ENCODE assay signal across 11 cellular contexts in the genomic region with DNA sequence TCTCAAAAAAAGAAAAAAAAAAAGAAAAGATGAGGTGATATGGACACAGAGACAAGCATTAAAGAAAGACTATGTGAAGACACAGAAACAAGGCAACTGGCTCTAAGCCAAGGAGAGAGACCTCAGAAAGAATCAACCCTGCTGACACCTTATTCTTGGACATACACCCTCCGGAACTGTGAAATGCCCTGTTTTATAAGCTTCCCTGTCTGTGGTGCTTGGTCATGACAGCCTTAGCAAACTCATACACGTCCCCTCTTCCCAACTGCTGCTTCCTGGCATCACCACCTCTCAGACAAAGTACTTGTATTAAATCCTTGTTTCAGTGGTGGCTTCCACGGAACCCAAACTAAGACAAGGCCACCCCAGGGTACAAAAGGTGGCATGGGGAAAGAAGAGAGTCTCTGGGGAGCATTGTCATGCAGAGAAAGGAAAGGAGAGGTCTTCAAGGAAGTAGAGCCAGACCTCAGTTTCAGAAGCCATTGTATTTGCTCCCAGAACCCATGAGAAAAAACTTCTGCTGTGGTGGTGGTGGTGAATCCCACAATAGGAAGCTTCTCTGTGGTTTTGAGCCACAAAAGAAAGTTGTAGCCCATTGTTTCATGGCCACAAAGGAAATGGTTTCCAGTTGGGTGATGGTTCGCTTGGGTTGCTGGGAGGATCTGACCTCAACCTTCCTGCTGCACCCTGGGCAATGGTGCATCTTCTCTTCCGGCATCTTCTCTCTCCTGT. TPM values are rescaled to one million over a fixed set of nuclear protein-coding genes. Genes with fewer than 3 reads are reported as not detected.
DNase-seq lines count a peak whose midpoint lies in the region; ATAC-seq, FAIRE-seq and TF ChIP-seq lines count a peak whose summit lies in the region.
"Had no signal": no experiment of that assay in that cellular context is flagged by ENCODE, and none has a peak within 500 bp of the region (broad histone marks: within the 10 kb centered on the region; RNA-seq: fewer than 3 reads in every experiment).

No MANE protein-coding gene starts in this region.

- H4K20me1 ChIP-seq in GM23338 (replicated peaks; ENCODE audit: insufficient read depth) (no peaks in the 10 kb centered on the region), HepG2 (ENCODE audit: insufficient read depth, low read length) (no peaks in the 10 kb centered on the region)

- H3K9ac ChIP-seq in HepG2 (ENCODE audit: insufficient read depth, low read depth, low read length) (no peak overlapping the region), mesendoderm (ENCODE audit: low read length) (no peak overlapping the region)

- no peak overlapping the region for H3K27ac Mint-ChIP-seq in CD4-positive, CD25-positive, alpha-beta regulatory T cell
- no peak overlapping the region for H3K27ac Mint-ChIP-seq in GM23338
- peak overlapping the region in 1 of 2 donors; percentile 65 for H3K27ac Mint-ChIP-seq in effector memory CD8-positive, alpha-beta T cell

- peak overlapping the region; percentile 56; the same call in 1 of the 2 replicates for H2AFZ ChIP-seq in GM23338
- no peak overlapping the region for H2AFZ ChIP-seq in HepG2 (ENCODE audit: low read length)

- no peak overlapping the region for H2BK5ac ChIP-seq in mesendoderm (ENCODE audit: low read length)

- H2BK15ac ChIP-seq in mesendoderm (replicated peaks; ENCODE audit: low read depth) = no peak overlapping the region

- CTCF ChIA-PET in HepG2 (lab: Yijun Ruan, JAX; ENCODE audit: low intra/inter-chr PET ratio, low total read pairs) = no interaction called here

- no TSS peak for BruUV-seq in HepG2 (replicated peaks; lab: Mats Ljungman, UMichigan)

- H3K4me2 ChIP-seq in GM23338 (no peak overlapping the region), HepG2 (ENCODE audit: low read depth, low read length) (no peak overlapping the region), mesendoderm (ENCODE audit: low read length) (no peak overlapping the region)

- H2AK5ac ChIP-seq in mesendoderm (ENCODE audit: low read length) = no peak overlapping the region

- no peak overlapping the region for H3K27ac ChIP-seq in CD4-positive, CD25-positive, alpha-beta regulatory T cell (ENCODE audit: insufficient read depth, low read length, poor library complexity, severe bottlenecking)
- H3K27ac ChIP-seq in GM23338 (ENCODE audit: low read depth) (no peak overlapping the region), HepG2 (ENCODE audit: extremely low read length, insufficient read depth, low read length) (no peak overlapping the region), mesendoderm (ENCODE audit: low read depth, low read length) (no peak overlapping the region)
- H3K27ac ChIP-seq: esophagus muscularis mucosa had no signal

- H3K79me1 ChIP-seq in mesendoderm (ENCODE audit: low read length) = no peaks in the 10 kb centered on the region

- H3K36me3 Mint-ChIP-seq in CD4-positive, CD25-positive, alpha-beta regulatory T cell = no peaks in the 10 kb centered on the region
- H3K36me3 Mint-ChIP-seq in GM23338 (ENCODE audit: low read depth) = peaks cover 4% of the 10 kb centered on the region; the same call in 1 of the 3 replicates
- H3K36me3 Mint-ChIP-seq in effector memory CD8-positive, alpha-beta T cell (ENCODE audit: insufficient read depth) = peaks cover 13% of the 10 kb centered on the region

- H3K9me3 ChIP-seq in CD4-positive, CD25-positive, alpha-beta regulatory T cell (ENCODE audit: control insufficient read depth in 2 of 2, low read length in 2 of 2) = no peaks in the 10 kb centered on the region
- H3K9me3 ChIP-seq in HepG2 (ENCODE audit: low read length) = no peaks in the 10 kb centered on the region
- H3K9me3 ChIP-seq: esophagus muscularis mucosa had no signal

- peaks cover 5% of the 10 kb centered on the region for H3K4me1 ChIP-seq in CD4-positive, CD25-positive, alpha-beta regulatory T cell (ENCODE audit: control insufficient read depth, insufficient read depth, low read length, poor library complexity, severe bottlenecking)
- H3K4me1 ChIP-seq in GM23338 (ENCODE audit: insufficient read depth) = peaks cover 10% of the 10 kb centered on the region; the same call in 1 of the 2 replicates
- H3K4me1 ChIP-seq in HepG2 (ENCODE audit: insufficient read depth, low read length) = peaks cover 12% of the 10 kb centered on the region
- H3K4me1 ChIP-seq in mesendoderm (ENCODE audit: control insufficient read depth, low read depth, low read length) = no peaks in the 10 kb centered on the region

- POLR2A ChIA-PET in HepG2 (lab: Yijun Ruan, JAX) = no interaction called here

- TF ChIP-seq CTCF in GM23338 (conservative IDR thresholded peaks at IDR 0.05; ENCODE audit: low read depth in 2 of 2) (no peak), HepG2 (CRISPR knock-in tag; IDR thresholded peaks at IDR 0.05) (no peak)

- H3K4me3 Mint-ChIP-seq in CD4-positive, CD25-positive, alpha-beta regulatory T cell = peak overlapping the region; percentile 8 to 77 (median 44)
- no peak overlapping the region for H3K4me3 Mint-ChIP-seq in GM23338
- H3K4me3 Mint-ChIP-seq in effector memory CD8-positive, alpha-beta T cell = peak overlapping the region; percentile 47 to 65

- H3K36me3 ChIP-seq in CD4-positive, CD25-positive, alpha-beta regulatory T cell (ENCODE audit: control insufficient read depth, insufficient read depth, low read length) = no peaks in the 10 kb centered on the region
- H3K36me3 ChIP-seq in GM23338 (ENCODE audit: insufficient read depth) = no peaks in the 10 kb centered on the region
- no peaks in the 10 kb centered on the region for H3K36me3 ChIP-seq in HepG2 (replicated peaks in 1 of 2; ENCODE audit: control insufficient read depth in 1 of 2, insufficient read depth in 2 of 2, low read length in 2 of 2)
- no peaks in the 10 kb centered on the region for H3K36me3 ChIP-seq in mesendoderm (ENCODE audit: control insufficient read depth, insufficient read depth, low read length)
- H3K36me3 ChIP-seq: esophagus muscularis mucosa had no signal

- TF ChIP-seq POLR2A in HepG2 (IDR thresholded peaks at IDR 0.05; ENCODE audit: insufficient read depth in 1 of 2, low read depth in 2 of 2, low read length in 2 of 2) = no peak

- H3K9me3 Mint-ChIP-seq in CD4-positive, CD25-positive, alpha-beta regulatory T cell = peaks cover 0 to 3% (median 2%) of the 10 kb centered on the region in 7 donors
- H3K9me3 Mint-ChIP-seq in GM23338 = peaks cover 26% of the 10 kb centered on the region
- H3K9me3 Mint-ChIP-seq in effector memory CD8-positive, alpha-beta T cell = peaks cover 2 to 5% of the 10 kb centered on the region in 2 donors

- DNase-seq in CD4-positive, CD25-positive, alpha-beta regulatory T cell = peak in 2 of 3 donors; percentile 31 to 73
- DNase-seq in GM23338 (ENCODE audit: low spot score) (no peak), T-helper 2 cell (peak in 3 of 5 experiments; percentile 31 to 88 (median 63)), HepG2 (ENCODE audit: low spot score) (no peak), mesendoderm (no peak)
- peak; percentile 25 to 40 (median 39) for DNase-seq in effector memory CD8-positive, alpha-beta T cell
- DNase-seq: NCI-H82; stimulated activated CD4-positive, alpha-beta T cell treated with anti-CD3 and anti-CD28 coated beads, Interleukin-4, amount 100 ng/mL, for 4 hours had no signal

- no peak overlapping the region for H3K23ac ChIP-seq in mesendoderm (ENCODE audit: low read length)

- peaks cover 31% of the 10 kb centered on the region for H3K27me3 Mint-ChIP-seq in CD4-positive, CD25-positive, alpha-beta regulatory T cell
- H3K27me3 Mint-ChIP-seq in GM23338 (ENCODE audit: insufficient read depth, low read depth, poor library complexity) = no peaks in the 10 kb centered on the region
- H3K27me3 Mint-ChIP-seq in effector memory CD8-positive, alpha-beta T cell = peaks cover 26 to 44% of the 10 kb centered on the region in 2 donors

- H3K4ac ChIP-seq in mesendoderm (ENCODE audit: low read depth, low read length) = no peak overlapping the region

- TF ChIP-seq EP300 in HepG2 (IDR thresholded peaks at IDR 0.05; ENCODE audit: low read depth in 2 of 2, low read length in 2 of 2) (no peak), HepG2 (CRISPR knock-in tag; IDR thresholded peaks at IDR 0.05; ENCODE audit: borderline replicate concordance) (no peak)

- H3K18ac ChIP-seq in mesendoderm (ENCODE audit: low read length) = no peak overlapping the region

- no peaks in the 10 kb centered on the region for H3F3A ChIP-seq in GM23338 (replicated peaks; ENCODE audit: low read depth)

- H4K8ac ChIP-seq in mesendoderm (ENCODE audit: low read depth, low read length) = no peak overlapping the region

- ATAC-seq in CD4-positive, CD25-positive, alpha-beta regulatory T cell (ENCODE audit: low read depth in 2 of 2) = peak; percentile 24 to 70
- no peak for ATAC-seq in GM23338
- ATAC-seq in effector memory CD8-positive, alpha-beta T cell (replicated peaks) = peak; percentile 96
- no peak for ATAC-seq in GM21381 (IDR thresholded peaks at IDR 0.05; ENCODE audit: unreplicated experiment)
- ATAC-seq in HG03139 (IDR thresholded peaks at IDR 0.05; ENCODE audit: unreplicated experiment) = no peak
- no peak for ATAC-seq in HepG2

- H3K56ac ChIP-seq in mesendoderm (ENCODE audit: low read length) = no peak overlapping the region

- no peaks in the 10 kb centered on the region for H3K9me2 ChIP-seq in GM23338 (ENCODE audit: insufficient read depth)

- intact Hi-C loops in HepG2 (cut with micrococcal nuclease; ENCODE audit: unreplicated experiment) = no loop called here

- whole genome bisulfite sequencing in HepG2 (ENCODE audit: low lambda C conversion rate) = 40% methylated on average over 5 of the region's 5 CpGs
- WGBS in mesendoderm (ENCODE audit: extremely low coverage, insufficient coverage, low lambda C conversion rate) = no CpG with 5 or more reads among the region's 5 CpGs

- no peak for TF ChIP-seq RAD21 in HepG2 (CRISPR knock-in tag; IDR thresholded peaks at IDR 0.05)

- H3K4me1 Mint-ChIP-seq in CD4-positive, CD25-positive, alpha-beta regulatory T cell = peaks cover 0 to 20% (median 6%) of the 10 kb centered on the region in 4 donors
- H3K4me1 Mint-ChIP-seq in GM23338 = peaks cover 7% of the 10 kb centered on the region; the same call in 2 of the 3 replicates
- H3K4me1 Mint-ChIP-seq in effector memory CD8-positive, alpha-beta T cell (ENCODE audit: low read depth in 2 of 2) = peaks cover 7 to 11% of the 10 kb centered on the region in 2 donors

- no peak overlapping the region for H2BK120ac ChIP-seq in mesendoderm (ENCODE audit: low read depth, low read length)

- peak overlapping the region; percentile 47 for H3K4me3 ChIP-seq in CD4-positive, CD25-positive, alpha-beta regulatory T cell (ENCODE audit: low read depth, low read length)
- no peak overlapping the region for H3K4me3 ChIP-seq in GM23338
- H3K4me3 ChIP-seq in HepG2 (replicated peaks in 1 of 3; ENCODE audit: insufficient read depth in 1 of 3, low read depth in 2 of 3, low read length in 3 of 3) = no peak overlapping the region
- H3K4me3 ChIP-seq in mesendoderm (ENCODE audit: low read length) = no peak overlapping the region
- H3K4me3 ChIP-seq: esophagus muscularis mucosa had no signal

- H3K79me2 ChIP-seq in GM23338 (replicated peaks; ENCODE audit: insufficient read depth) (no peaks in the 10 kb centered on the region), HepG2 (ENCODE audit: insufficient read depth, low read length) (no peaks in the 10 kb centered on the region), mesendoderm (ENCODE audit: control insufficient read depth, insufficient read depth, low read length) (no peaks in the 10 kb centered on the region)

- FAIRE-seq in HepG2 (lab: Jason Lieb, UNC) = no peak

- no peak overlapping the region for H4K5ac ChIP-seq in mesendoderm (ENCODE audit: low read length)

- H3K27me3 ChIP-seq in CD4-positive, CD25-positive, alpha-beta regulatory T cell (ENCODE audit: control insufficient read depth, insufficient read depth, low read length) = peaks cover 1% of the 10 kb centered on the region
- H3K27me3 ChIP-seq in GM23338 (ENCODE audit: insufficient read depth) (no peaks in the 10 kb centered on the region), HepG2 (ENCODE audit: control insufficient read depth in 1 of 2, insufficient read depth in 2 of 2, low read length in 2 of 2) (no peaks in the 10 kb centered on the region; a peak in 2 of 5 replicates), mesendoderm (ENCODE audit: insufficient read depth, low read length, poor library complexity) (no peaks in the 10 kb centered on the region)
- H3K27me3 ChIP-seq: esophagus muscularis mucosa had no signal

- in situ Hi-C loops in HepG2 (cut with HindIII; ENCODE audit: extremely low pct_ligation_motif_present, low pct_unique_long_range_greater_than_20kb) = loop anchor here (10.0 kb wide), 1 partner anchor 175 kb away; no protein-coding TSS in a partner anchor

RNA-seq across cellular contexts. Expression of gene TSPAN16, which starts 16.3 kb away (rescaled TPM):
- not detected for total RNA-seq in CD4-positive, CD25-positive, alpha-beta regulatory T cell
- not detected for polyA plus RNA-seq in CD4-positive, CD25-positive, alpha-beta regulatory T cell
- not detected in 2 replicates for total RNA-seq in GM23338 (2014; rRNA removed; shearing (Covaris generic))
- polyA plus RNA-seq in GM23338 (2016; fragmentation: Nextera tagmentation; extraction: Ambion mirVana) = not detected in 2 replicates
- total RNA-seq in HepG2 (2016; rRNA removed; fragmentation: Illumina TruSeq; extraction: Trizol) = not detected in 2 replicates
- not detected in 2 replicates for total RNA-seq in HepG2 (2016; cell fraction: cytosol; rRNA removed; fragmentation: Illumina TruSeq; extraction: Trizol; ENCODE audit: low read depth)
- total RNA-seq in HepG2 (2016; cell fraction: insoluble cytoplasmic fraction; rRNA removed; fragmentation: Illumina TruSeq; extraction: Trizol) = not detected in 2 replicates
- not detected in 2 replicates for total RNA-seq in HepG2 (2016; cell fraction: membrane; rRNA removed; fragmentation: Illumina TruSeq; extraction: Trizol)
- not detected in 2 replicates for total RNA-seq in HepG2 (2016; cell fraction: nucleus; rRNA removed; fragmentation: Illumina TruSeq; extraction: Trizol)
- not detected in 2 replicates for polyA plus RNA-seq in HepG2 (2011; rRNA removed)
- not detected in 2 replicates for polyA plus RNA-seq in HepG2 (2011; cell fraction: cytosol; rRNA removed)
- not detected in 2 replicates for polyA plus RNA-seq in HepG2 (2011; cell fraction: nucleus; rRNA removed)
- not detected in 2 replicates for polyA plus RNA-seq in HepG2 (2012)
- not detected in 2 replicates for polyA plus RNA-seq in HepG2 (2016; cell fraction: cytosol; fragmentation: Illumina TruSeq; extraction: Trizol; ENCODE audit: low read depth)
- polyA plus RNA-seq in HepG2 (2016; cell fraction: insoluble cytoplasmic fraction; fragmentation: Illumina TruSeq; extraction: Trizol; ENCODE audit: low read depth) = not detected in 2 replicates
- not detected in 2 replicates for polyA plus RNA-seq in HepG2 (2016; cell fraction: membrane; fragmentation: Illumina TruSeq; extraction: Trizol; ENCODE audit: low read depth)
- not detected in 2 replicates for polyA plus RNA-seq in HepG2 (2016; cell fraction: nucleus; fragmentation: Illumina TruSeq; extraction: Trizol; ENCODE audit: insufficient read depth, low read depth)
- polyA minus RNA-seq in HepG2 (2011; rRNA and poly(A)+ RNA removed; ENCODE audit: low replicate concordance) = not detected in 2 replicates
- polyA minus RNA-seq in HepG2 (2011; cell fraction: cytosol; rRNA and poly(A)+ RNA removed) = not detected in 2 replicates
- polyA minus RNA-seq in HepG2 (2011; cell fraction: nucleus; rRNA and poly(A)+ RNA removed) = not detected in 2 replicates
- not detected for polyA plus RNA-seq in mesendoderm (2013, experiment 1 of 2)
- not detected for polyA plus RNA-seq in mesendoderm (2013, experiment 2 of 2)
- total RNA-seq: esophagus muscularis mucosa had no signal

RNA-seq across cellular contexts. Expression of gene DOCK6, which starts 17.3 kb away (rescaled TPM):
- 2.8 TPM for total RNA-seq in CD4-positive, CD25-positive, alpha-beta regulatory T cell
- 1 to 10 TPM in 1 of 4 donors, under 1 TPM in 2, not detected in 1; 0.07 to 1.1 (median 0.12) TPM for polyA plus RNA-seq in CD4-positive, CD25-positive, alpha-beta regulatory T cell
- total RNA-seq in GM23338 (2014; rRNA removed; shearing (Covaris generic)) = 48.3 and 49.0 TPM in 2 replicates
- polyA plus RNA-seq in GM23338 (2016; fragmentation: Nextera tagmentation; extraction: Ambion mirVana) = 28.9 and 34.6 TPM in 2 replicates
- total RNA-seq in HepG2 (2016; rRNA removed; fragmentation: Illumina TruSeq; extraction: Trizol) = 4.1 and 5.4 TPM in 2 replicates
- total RNA-seq in HepG2 (2016; cell fraction: cytosol; rRNA removed; fragmentation: Illumina TruSeq; extraction: Trizol; ENCODE audit: low read depth) = 4.1 and 5.4 TPM in 2 replicates
- total RNA-seq in HepG2 (2016; cell fraction: insoluble cytoplasmic fraction; rRNA removed; fragmentation: Illumina TruSeq; extraction: Trizol) = 3.1 and 3.4 TPM in 2 replicates
- 3.4 and 4.4 TPM in 2 replicates for total RNA-seq in HepG2 (2016; cell fraction: membrane; rRNA removed; fragmentation: Illumina TruSeq; extraction: Trizol)
- 5.8 and 8.9 TPM in 2 replicates for total RNA-seq in HepG2 (2016; cell fraction: nucleus; rRNA removed; fragmentation: Illumina TruSeq; extraction: Trizol)
- 38.1 and 46.6 TPM in 2 replicates for polyA plus RNA-seq in HepG2 (2011; rRNA removed)
- 15.5 and 23.3 TPM in 2 replicates for polyA plus RNA-seq in HepG2 (2011; cell fraction: cytosol; rRNA removed)
- polyA plus RNA-seq in HepG2 (2011; cell fraction: nucleus; rRNA removed) = 209 and 275 TPM in 2 replicates
- 28.7 and 32.5 TPM in 2 replicates for polyA plus RNA-seq in HepG2 (2012)
- 1.4 and 1.7 TPM in 2 replicates for polyA plus RNA-seq in HepG2 (2016; cell fraction: cytosol; fragmentation: Illumina TruSeq; extraction: Trizol; ENCODE audit: low read depth)
- polyA plus RNA-seq in HepG2 (2016; cell fraction: insoluble cytoplasmic fraction; fragmentation: Illumina TruSeq; extraction: Trizol; ENCODE audit: low read depth) = 5.4 and 9.2 TPM in 2 replicates
- 3.5 and 3.9 TPM in 2 replicates for polyA plus RNA-seq in HepG2 (2016; cell fraction: membrane; fragmentation: Illumina TruSeq; extraction: Trizol; ENCODE audit: low read depth)
- 29.0 and 30.8 TPM in 2 replicates for polyA plus RNA-seq in HepG2 (2016; cell fraction: nucleus; fragmentation: Illumina TruSeq; extraction: Trizol; ENCODE audit: insufficient read depth, low read depth)
- polyA minus RNA-seq in HepG2 (2011; rRNA and poly(A)+ RNA removed; ENCODE audit: low replicate concordance) = 8.5 and 93.0 TPM in 2 replicates
- polyA minus RNA-seq in HepG2 (2011; cell fraction: cytosol; rRNA and poly(A)+ RNA removed) = 27.5 and 35.8 TPM in 2 replicates
- 45.7 and 50.6 TPM in 2 replicates for polyA minus RNA-seq in HepG2 (2011; cell fraction: nucleus; rRNA and poly(A)+ RNA removed)
- 15.1 TPM for polyA plus RNA-seq in mesendoderm (2013, experiment 1 of 2)
- polyA plus RNA-seq in mesendoderm (2013, experiment 2 of 2) = 15.3 TPM

RNA-seq across cellular contexts. Expression of gene ANGPTL8, which starts 40.3 kb away (rescaled TPM):
- not detected for total RNA-seq in CD4-positive, CD25-positive, alpha-beta regulatory T cell
- polyA plus RNA-seq in CD4-positive, CD25-positive, alpha-beta regulatory T cell = not detected
- total RNA-seq in GM23338 (2014; rRNA removed; shearing (Covaris generic)) = not detected in 2 replicates
- polyA plus RNA-seq in GM23338 (2016; fragmentation: Nextera tagmentation; extraction: Ambion mirVana) (0.42 TPM in 1 of 2 replicates, not detected in the other), HepG2 (2011; rRNA removed) (243 and 436 TPM in 2 replicates)
- 9.8 and 27.3 TPM in 2 replicates for total RNA-seq in HepG2 (2016; rRNA removed; fragmentation: Illumina TruSeq; extraction: Trizol)
- total RNA-seq in HepG2 (2016; cell fraction: cytosol; rRNA removed; fragmentation: Illumina TruSeq; extraction: Trizol; ENCODE audit: low read depth) = 8.5 and 9.2 TPM in 2 replicates
- 10.0 and 28.0 TPM in 2 replicates for total RNA-seq in HepG2 (2016; cell fraction: insoluble cytoplasmic fraction; rRNA removed; fragmentation: Illumina TruSeq; extraction: Trizol)
- total RNA-seq in HepG2 (2016; cell fraction: membrane; rRNA removed; fragmentation: Illumina TruSeq; extraction: Trizol) = 4.7 and 6.0 TPM in 2 replicates
- total RNA-seq in HepG2 (2016; cell fraction: nucleus; rRNA removed; fragmentation: Illumina TruSeq; extraction: Trizol) = 17.9 and 23.8 TPM in 2 replicates
- 348 and 360 TPM in 2 replicates for polyA plus RNA-seq in HepG2 (2011; cell fraction: cytosol; rRNA removed)
- 144 and 221 TPM in 2 replicates for polyA plus RNA-seq in HepG2 (2011; cell fraction: nucleus; rRNA removed)
- polyA plus RNA-seq in HepG2 (2012) = 51.8 and 140 TPM in 2 replicates
- 5.4 and 8.8 TPM in 2 replicates for polyA plus RNA-seq in HepG2 (2016; cell fraction: cytosol; fragmentation: Illumina TruSeq; extraction: Trizol; ENCODE audit: low read depth)
- polyA plus RNA-seq in HepG2 (2016; cell fraction: insoluble cytoplasmic fraction; fragmentation: Illumina TruSeq; extraction: Trizol; ENCODE audit: low read depth) = 8.3 and 9.3 TPM in 2 replicates
- polyA plus RNA-seq in HepG2 (2016; cell fraction: membrane; fragmentation: Illumina TruSeq; extraction: Trizol; ENCODE audit: low read depth) = 5.7 and 6.0 TPM in 2 replicates
- 33.3 and 34.8 TPM in 2 replicates for polyA plus RNA-seq in HepG2 (2016; cell fraction: nucleus; fragmentation: Illumina TruSeq; extraction: Trizol; ENCODE audit: insufficient read depth, low read depth)
- 46.9 TPM in 1 of 2 replicates, not detected in the other for polyA minus RNA-seq in HepG2 (2011; rRNA and poly(A)+ RNA removed; ENCODE audit: low replicate concordance)
- polyA minus RNA-seq in HepG2 (2011; cell fraction: cytosol; rRNA and poly(A)+ RNA removed) = 34.2 and 44.2 TPM in 2 replicates
- polyA minus RNA-seq in HepG2 (2011; cell fraction: nucleus; rRNA and poly(A)+ RNA removed) = 16.1 and 21.8 TPM in 2 replicates
- not detected for polyA plus RNA-seq in mesendoderm (2013, experiment 1 of 2)
- polyA plus RNA-seq in mesendoderm (2013, experiment 2 of 2) = not detected

RNA-seq across cellular contexts. Expression of gene RAB3D, which starts 59.8 kb away (rescaled TPM):
- total RNA-seq in CD4-positive, CD25-positive, alpha-beta regulatory T cell = 13.4 TPM
- polyA plus RNA-seq in CD4-positive, CD25-positive, alpha-beta regulatory T cell = 1 to 10 TPM; 5.1 to 7.6 (median 6.0) TPM
- 16.9 and 21.2 TPM in 2 replicates for total RNA-seq in GM23338 (2014; rRNA removed; shearing (Covaris generic))
- 3.8 and 5.3 TPM in 2 replicates for polyA plus RNA-seq in GM23338 (2016; fragmentation: Nextera tagmentation; extraction: Ambion mirVana)
- total RNA-seq in HepG2 (2016; rRNA removed; fragmentation: Illumina TruSeq; extraction: Trizol) = 2.0 and 3.3 TPM in 2 replicates
- 0.26 and 0.40 TPM in 2 replicates for total RNA-seq in HepG2 (2016; cell fraction: cytosol; rRNA removed; fragmentation: Illumina TruSeq; extraction: Trizol; ENCODE audit: low read depth)
- total RNA-seq in HepG2 (2016; cell fraction: insoluble cytoplasmic fraction; rRNA removed; fragmentation: Illumina TruSeq; extraction: Trizol) = 1.9 and 2.7 TPM in 2 replicates
- total RNA-seq in HepG2 (2016; cell fraction: membrane; rRNA removed; fragmentation: Illumina TruSeq; extraction: Trizol) = 1.9 and 2.1 TPM in 2 replicates
- total RNA-seq in HepG2 (2016; cell fraction: nucleus; rRNA removed; fragmentation: Illumina TruSeq; extraction: Trizol) = 1.5 and 1.8 TPM in 2 replicates
- polyA plus RNA-seq in HepG2 (2011; rRNA removed) = 16.1 and 19.9 TPM in 2 replicates
- 12.0 and 13.8 TPM in 2 replicates for polyA plus RNA-seq in HepG2 (2011; cell fraction: cytosol; rRNA removed)
- 7.5 and 9.8 TPM in 2 replicates for polyA plus RNA-seq in HepG2 (2011; cell fraction: nucleus; rRNA removed)
- polyA plus RNA-seq in HepG2 (2012) = 2.1 TPM in 2 replicates
- 0.28 and 0.29 TPM in 2 replicates for polyA plus RNA-seq in HepG2 (2016; cell fraction: cytosol; fragmentation: Illumina TruSeq; extraction: Trizol; ENCODE audit: low read depth)
- polyA plus RNA-seq in HepG2 (2016; cell fraction: insoluble cytoplasmic fraction; fragmentation: Illumina TruSeq; extraction: Trizol; ENCODE audit: low read depth) = 3.1 and 3.9 TPM in 2 replicates
- 0.98 and 1.6 TPM in 2 replicates for polyA plus RNA-seq in HepG2 (2016; cell fraction: membrane; fragmentation: Illumina TruSeq; extraction: Trizol; ENCODE audit: low read depth)
- polyA plus RNA-seq in HepG2 (2016; cell fraction: nucleus; fragmentation: Illumina TruSeq; extraction: Trizol; ENCODE audit: insufficient read depth, low read depth) = 2.7 and 3.4 TPM in 2 replicates
- 91.8 and 118 TPM in 2 replicates for polyA minus RNA-seq in HepG2 (2011; rRNA and poly(A)+ RNA removed; ENCODE audit: low replicate concordance)
- 11.3 and 12.6 TPM in 2 replicates for polyA minus RNA-seq in HepG2 (2011; cell fraction: cytosol; rRNA and poly(A)+ RNA removed)
- polyA minus RNA-seq in HepG2 (2011; cell fraction: nucleus; rRNA and poly(A)+ RNA removed) = 5.3 and 6.6 TPM in 2 replicates
- 4.4 TPM for polyA plus RNA-seq in mesendoderm (2013, experiment 1 of 2)
- 4.7 TPM for polyA plus RNA-seq in mesendoderm (2013, experiment 2 of 2)

Comparison
In these comparisons a context has a peak if more than half of its experiments do, and no peak if none do; other contexts are left out.
1. ATAC-seq: peak in CD4-positive, CD25-positive, alpha-beta regulatory T cell (2 of 2) and effector memory CD8-positive, alpha-beta T cell (single experiment); none in GM23338 (single experiment), GM21381 (single experiment), HG03139 (single experiment) and HepG2 (single experiment).
2. DNase-seq: peak in CD4-positive, CD25-positive, alpha-beta regulatory T cell (2 of 3), T-helper 2 cell (3 of 5) and effector memory CD8-positive, alpha-beta T cell (3 of 3); none in GM23338 (single experiment), HepG2 (single experiment) and mesendoderm (single experiment).